Comparison of ENCODE assay signal across 27 cellular contexts in the genomic region with DNA sequence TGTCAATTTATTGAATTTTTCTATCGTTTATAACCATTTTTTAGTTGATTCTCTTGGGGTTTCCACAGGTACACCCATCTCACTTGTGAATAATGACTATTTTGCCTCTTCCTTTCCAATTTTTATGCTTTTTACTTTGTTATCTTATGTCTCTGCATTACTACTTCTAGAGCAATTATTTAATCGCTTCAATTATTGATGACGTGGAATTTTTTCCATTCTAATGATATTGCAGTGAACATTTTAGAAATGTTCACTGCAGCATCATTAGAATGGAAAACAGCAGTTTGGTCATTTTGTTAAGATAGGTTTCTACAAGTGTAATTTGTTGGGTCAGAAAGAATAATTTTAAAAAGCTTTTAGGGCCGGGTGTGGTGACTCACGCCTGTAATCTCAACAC.
"Had no signal": no experiment of that assay in that cellular context is flagged by ENCODE, and none has a peak within 500 bp of the region (broad histone marks: within the 10 kb centered on the region; RNA-seq: fewer than 3 reads in every experiment).

No MANE protein-coding gene starts in this region.

- DNase-seq: stimulated activated CD4-positive, alpha-beta T cell treated with anti-CD3 and anti-CD28 coated beads, Interleukin-2, amount 100 ng/mL, for 48 hours; stimulated activated CD4-positive, alpha-beta T cell treated with anti-CD3 and anti-CD28 coated beads, Interleukin-4, amount 100 ng/mL, for 1 hour; stimulated activated CD4-positive, alpha-beta T cell treated with anti-CD3 and anti-CD28 coated beads, Interleukin-4, amount 100 ng/mL, for 24 hours; stimulated activated CD4-positive, alpha-beta T cell treated with anti-CD3 and anti-CD28 coated beads, Interleukin-4, amount 100 ng/mL, for 4 hours; stimulated activated CD8-positive, alpha-beta memory T cell treated with anti-CD3 and anti-CD28 coated beads, Interleukin-4, amount 100 ng/mL, for 48 hours; stimulated activated naive B cell treated with anti-CD40 and anti-IgM and Interleukin-4, amounts not matched to agents 10 μg/mL and 1 μg/mL and 100 μg/mL, for 72 hours; stimulated activated naive CD4-positive, alpha-beta T cell; stimulated activated naive CD4-positive, alpha-beta T cell treated with Interleukin-2 at 50 U/mL for 16 hours; stimulated activated naive CD8-positive, alpha-beta T cell treated with anti-CD3 and anti-CD28 coated beads, Interleukin-15, amount 100 ng/mL, for 72 hours; stimulated activated naive CD8-positive, alpha-beta T cell treated with anti-CD3 and anti-CD28 coated beads, Interleukin-15, Interleukin-2, amounts not matched to agents 100 U/mL and 50 U/mL, for 24 hours; stomach; substantia nigra; testis; thyroid gland; tibial artery; transverse colon; trophoblast cell; upper lobe of left lung; upper lobe of right lung; uterus had no signal

- H3K9me3 ChIP-seq: stomach, suprapubic skin, testis, thoracic aorta, thyroid gland, tibial artery, tibial nerve, transverse colon, upper lobe of left lung, upper lobe of right lung, uterus, vagina had no signal

- H3K4me1 ChIP-seq: stomach, transverse colon, upper lobe of right lung, uterus, vagina had no signal

- H3K27me3 ChIP-seq: stomach, suprapubic skin, testis, thyroid gland, tibial artery, tibial nerve, transverse colon, upper lobe of left lung, upper lobe of right lung, uterus, vagina had no signal

- ATAC-seq: stimulated activated effector memory CD8-positive, alpha-beta T cell treated with anti-CD3 and anti-CD28 coated beads, Interleukin-12 subunit alpha, Interleukin-12 subunit beta, amount 100 ng/mL, for 72 hours; stimulated activated memory B cell treated with anti-CD40 and anti-IgM and Interleukin-4, amounts not matched to agents 10 μg/mL and 1 μg/mL and 100 μg/mL, for 72 hours; stimulated activated naive B cell treated with anti-CD40 and anti-IgM and Interleukin-4, amounts not matched to agents 10 μg/mL and 1 μg/mL and 100 μg/mL, for 72 hours; stimulated activated naive CD8-positive, alpha-beta T cell treated with anti-CD3 and anti-CD28 coated beads, Interleukin-15, amount 100 ng/mL, for 72 hours; stimulated activated naive CD8-positive, alpha-beta T cell treated with anti-CD3 and anti-CD28 coated beads, Interleukin-15, Interleukin-2, amounts not matched to agents 100 U/mL and 50 U/mL, for 24 hours; upper lobe of right lung had no signal

- H3K4me3 ChIP-seq: stomach, suprapubic skin, testis, thoracic aorta, thyroid gland, tibial artery, tibial nerve, transverse colon, upper lobe of left lung, upper lobe of right lung, uterus, vagina had no signal

- H3K27ac ChIP-seq: stomach, suprapubic skin, testis, thoracic aorta, thyroid gland, tibial artery, tibial nerve, transverse colon, upper lobe of left lung, upper lobe of right lung, uterus, vagina had no signal

- H3K36me3 ChIP-seq: stomach, suprapubic skin, thoracic aorta, thyroid gland, tibial artery, tibial nerve, transverse colon, upper lobe of left lung, upper lobe of right lung, uterus, vagina had no signal

- FAIRE-seq: urothelium cell line had no signal
